ENCODE assay signal across 5 cellular contexts in the genomic region with DNA sequence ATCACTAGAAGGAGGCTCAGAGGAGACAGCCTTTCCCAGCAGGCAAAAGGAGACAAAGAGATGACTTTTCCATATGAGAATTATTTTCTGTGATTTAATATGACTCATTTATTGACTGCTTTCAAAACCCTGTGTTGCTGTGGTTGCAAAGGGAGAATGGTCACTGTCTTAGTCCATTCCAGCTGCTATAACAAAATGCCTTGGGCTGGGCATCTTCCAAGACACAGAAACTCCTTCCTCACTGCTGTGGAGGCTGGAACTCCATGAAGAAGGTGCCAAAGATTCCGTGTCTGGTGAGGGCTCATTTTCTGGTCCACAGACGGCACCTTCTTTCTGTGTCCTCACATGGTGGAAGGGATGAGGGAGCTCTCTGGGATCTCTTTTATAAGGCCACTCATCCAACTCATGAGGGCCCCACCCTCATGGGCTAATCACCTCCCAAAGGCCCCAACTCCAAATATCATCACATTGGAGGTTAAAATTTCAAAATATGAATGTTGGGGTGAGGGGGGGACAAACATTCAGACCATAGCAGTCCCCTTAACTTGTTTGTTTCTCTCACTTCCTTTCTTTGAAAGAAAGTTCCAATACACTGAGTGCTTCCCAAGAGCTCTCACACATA.
"Had no signal": no experiment of that assay in that cellular context is flagged by ENCODE, and none has a peak within 500 bp of the region (broad histone marks: within the 10 kb centered on the region; RNA-seq: fewer than 3 reads in every experiment).

No MANE protein-coding gene starts in this region.

- H3K27ac Mint-ChIP-seq: GM23338, H9, IgD-negative memory B cell had no signal

- H3K4me2 ChIP-seq: GM23338 had no signal

- H3K36me3 Mint-ChIP-seq: IgD-negative memory B cell had no signal

- DNase-seq: H9, HCEC 1CT, KBM-7 had no signal

- H3K9me3 Mint-ChIP-seq: GM23338, H9 had no signal

- H3K4me3 Mint-ChIP-seq: GM23338, H9, IgD-negative memory B cell had no signal

- H3K4me3 ChIP-seq: GM23338 had no signal
